ENCODE assay signal across 8 cellular contexts in genomic region chr6:105424177-105424783, GRCh38. TPM values are rescaled to one million over a fixed set of nuclear protein-coding genes. Genes with fewer than 3 reads are reported as not detected.
A peak's percentile ranks its signal among the peaks of the same experiment; 100 is the strongest.
DNase-seq lines count a peak whose midpoint lies in the region; ATAC-seq and TF ChIP-seq lines count a peak whose summit lies in the region.

No MANE protein-coding gene starts in this region.

- peaks cover 6% of the 10 kb centered on the region for H3K27me3 Mint-ChIP-seq in activated CD8-positive, alpha-beta memory T cell treated with anti-CD3 and anti-CD28 coated beads, Interleukin-2, amount 10 ng/mL, durations not matched to agents 7 days and 5 days
- no peaks in the 10 kb centered on the region for H3K27me3 Mint-ChIP-seq in osteocyte (ENCODE audit: unreplicated experiment)

- 11 to 18% methylated on average over 7 of the region's 7 CpGs for WGBS in esophagus squamous epithelium, 2 donors

- intact Hi-C loops in esophagus squamous epithelium (cut with DNase I): loop anchor here (5.0 kb wide), 1 partner anchor 337 kb away; no protein-coding TSS in a partner anchor

- TF ChIP-seq CTCF in esophagus squamous epithelium (IDR thresholded peaks at IDR 0.05) (peak; percentile 17 to 69 (median 62)), osteocyte (IDR thresholded peaks at IDR 0.05) (peak; percentile 75)

- H3K4me3 Mint-ChIP-seq in activated CD8-positive, alpha-beta memory T cell treated with anti-CD3 and anti-CD28 coated beads, Interleukin-2, amount 10 ng/mL, durations not matched to agents 7 days and 5 days: no peak overlapping the region
- H3K4me3 Mint-ChIP-seq in osteocyte (ENCODE audit: unreplicated experiment): no peak overlapping the region

- no peak overlapping the region for H3K27ac Mint-ChIP-seq in activated CD8-positive, alpha-beta memory T cell treated with anti-CD3 and anti-CD28 coated beads, Interleukin-2, amount 10 ng/mL, durations not matched to agents 7 days and 5 days
- no peak overlapping the region for H3K27ac Mint-ChIP-seq in osteocyte (ENCODE audit: unreplicated experiment)

- ATAC-seq in HG03342 (IDR thresholded peaks at IDR 0.05; ENCODE audit: unreplicated experiment): peak; percentile 77
- ATAC-seq in activated CD8-positive, alpha-beta memory T cell treated with anti-CD3 and anti-CD28 coated beads, Interleukin-2, amount 10 ng/mL, durations not matched to agents 7 days and 5 days: peak; percentile 75

- no peak for TF ChIP-seq POLR2A in esophagus squamous epithelium (IDR thresholded peaks at IDR 0.05)

- H3K36me3 Mint-ChIP-seq in activated CD8-positive, alpha-beta memory T cell treated with anti-CD3 and anti-CD28 coated beads, Interleukin-2, amount 10 ng/mL, durations not matched to agents 7 days and 5 days: peaks cover 5% of the 10 kb centered on the region
- H3K36me3 Mint-ChIP-seq in osteocyte (ENCODE audit: unreplicated experiment): no peaks in the 10 kb centered on the region

- H3K9me3 ChIP-seq in esophagus squamous epithelium: no peaks in the 10 kb centered on the region

- no peak overlapping the region for H3K27ac ChIP-seq in esophagus squamous epithelium

- CTCF ChIA-PET in activated CD8-positive, alpha-beta memory T cell treated with anti-CD3 and anti-CD28 coated beads, Interleukin-2, amount 10 ng/mL, durations not matched to agents 7 days and 5 days (lab: Charles Lee): interaction anchor here (0.7 to 1.9 kb wide), 4 partner anchors 8 to 336 kb away, joined by 3 to 12 read pairs (median 6); no protein-coding TSS in a partner anchor

- H3K36me3 ChIP-seq in esophagus squamous epithelium: no peaks in the 10 kb centered on the region

- no peak overlapping the region for H3K4me3 ChIP-seq in esophagus squamous epithelium

- H3K4me1 Mint-ChIP-seq in activated CD8-positive, alpha-beta memory T cell treated with anti-CD3 and anti-CD28 coated beads, Interleukin-2, amount 10 ng/mL, durations not matched to agents 7 days and 5 days: peaks cover 3% of the 10 kb centered on the region
- peaks cover 18% of the 10 kb centered on the region for H3K4me1 Mint-ChIP-seq in osteocyte (ENCODE audit: unreplicated experiment)

- H3K4me1 ChIP-seq in esophagus squamous epithelium: peaks cover 0 to 11% (median 0%) of the 10 kb centered on the region in 3 donors

- H3K9me3 Mint-ChIP-seq in activated CD8-positive, alpha-beta memory T cell treated with anti-CD3 and anti-CD28 coated beads, Interleukin-2, amount 10 ng/mL, durations not matched to agents 7 days and 5 days (ENCODE audit: low read depth): no peaks in the 10 kb centered on the region
- H3K9me3 Mint-ChIP-seq in osteocyte (ENCODE audit: unreplicated experiment): peaks cover under 1% of the 10 kb centered on the region

- no peaks in the 10 kb centered on the region for H3K27me3 ChIP-seq in esophagus squamous epithelium

- peak; percentile 21 for DNase-seq in DMS153 treated with DMSO at 0.1 percent for 48 hours (lab: John Stamatoyannopoulos, UW; ENCODE audit: unreplicated experiment)
- DNase-seq in DMS153 (lab: John Stamatoyannopoulos, UW): no peak
- peak; percentile 32 for DNase-seq in NOMO-1 treated with dmso at 0.1 percent for 144 hours (lab: John Stamatoyannopoulos, UW; ENCODE audit: unreplicated experiment)
- peak; percentile 74 for DNase-seq in activated CD8-positive, alpha-beta memory T cell treated with anti-CD3 and anti-CD28 coated beads, Interleukin-2, amount 10 ng/mL, durations not matched to agents 7 days and 5 days
- no peak for DNase-seq in esophagus squamous epithelium (lab: John Stamatoyannopoulos, UW)
- DNase-seq in osteocyte (ENCODE audit: extremely low spot score, unreplicated experiment): no peak
- DNase-seq in ureter (ENCODE audit: low spot score): peak; percentile 48

RNA-seq across cellular contexts. Expression of gene PREP, which starts 21.4 kb away (rescaled TPM):
- total RNA-seq in activated CD8-positive, alpha-beta memory T cell treated with anti-CD3 and anti-CD28 coated beads, Interleukin-2, amount 10 ng/mL, durations not matched to agents 7 days and 5 days: 10 to 100 TPM; 44.1 to 52.9 TPM
- total RNA-seq in esophagus squamous epithelium: 10 to 100 TPM; 11.9 to 28.0 (median 19.6) TPM
- 35.7 and 36.9 TPM in 2 replicates for total RNA-seq in osteocyte
- total RNA-seq in ureter: 37.9 TPM

Comparison
In these comparisons a context has a peak if more than half of its experiments do, and no peak if none do; other contexts are left out.
1. DNase-seq: peak in DMS153 treated with DMSO at 0.1 percent for 48 hours (single experiment), NOMO-1 treated with dmso at 0.1 percent for 144 hours (single experiment), activated CD8-positive, alpha-beta memory T cell treated with anti-CD3 and anti-CD28 coated beads, Interleukin-2, amount 10 ng/mL, durations not matched to agents 7 days and 5 days (single experiment) and ureter (single experiment); none in DMS153 (single experiment), esophagus squamous epithelium (single experiment) and osteocyte (single experiment).